In genomic region chr2:127197475-127198385, GRCh38 we compare ENCODE assay signal across 8 cellular contexts. TPM values are rescaled to one million over a fixed set of nuclear protein-coding genes. Genes with fewer than 3 reads are reported as not detected.
DNase-seq lines count a peak whose midpoint lies in the region; ATAC-seq and TF ChIP-seq lines count a peak whose summit lies in the region.

No MANE protein-coding gene starts in this region.

- TF ChIP-seq CTCF in epithelial cell of proximal tubule (conservative IDR thresholded peaks at IDR 0.05; ENCODE audit: low read depth, low read length): peak; percentile 87
- TF ChIP-seq CTCF in osteocyte (IDR thresholded peaks at IDR 0.05): peak; percentile 71

- H3K4me1 Mint-ChIP-seq in osteocyte (ENCODE audit: unreplicated experiment): peaks cover 37% of the 10 kb centered on the region

- no peak overlapping the region for H3K4me3 ChIP-seq in epithelial cell of proximal tubule (ENCODE audit: low read depth, low read length)

- ATAC-seq in Right ventricle myocardium inferior (peak; percentile 71), HG03558 (IDR thresholded peaks at IDR 0.05; ENCODE audit: extremely low read depth, unreplicated experiment) (peak; percentile 68)

- H3K4me3 Mint-ChIP-seq in osteocyte (ENCODE audit: unreplicated experiment): no peak overlapping the region

- intact Hi-C loops in Right ventricle myocardium inferior (cut with DNase I) (no loop called here), cardiac septum (cut with DNase I) (no loop called here)

- DNase-seq in Right ventricle myocardium inferior (ENCODE audit: missing footprints) (peak; percentile 84), cardiac septum (ENCODE audit: low spot score) (no peak), NCI-H82 treated with DMSO at 0.1 percent for 48 hours (lab: John Stamatoyannopoulos, UW; ENCODE audit: unreplicated experiment) (peak; percentile 37), epithelial cell of proximal tubule (ENCODE audit: low read depth) (no peak), osteocyte (ENCODE audit: extremely low spot score, unreplicated experiment) (peak; percentile 88), globus pallidus (ENCODE audit: low spot score) (no peak)
- peak; percentile 79 for DNase-seq in activated CD8-positive, alpha-beta memory T cell treated with anti-CD3 and anti-CD28 coated beads for 24 hours

- no peaks in the 10 kb centered on the region for H3K27me3 Mint-ChIP-seq in osteocyte (ENCODE audit: unreplicated experiment)

- H3K27ac Mint-ChIP-seq in osteocyte (ENCODE audit: unreplicated experiment): peak overlapping the region; percentile 67

- H3K36me3 Mint-ChIP-seq in osteocyte (ENCODE audit: unreplicated experiment): peaks cover 26% of the 10 kb centered on the region

- H3K9me3 Mint-ChIP-seq in osteocyte (ENCODE audit: unreplicated experiment): no peaks in the 10 kb centered on the region

RNA-seq across cellular contexts. Expression of gene CYP27C1, which starts 22.4 kb away (rescaled TPM):
- total RNA-seq in Right ventricle myocardium inferior: 0.05 TPM
- total RNA-seq in cardiac septum: not detected
- total RNA-seq in epithelial cell of proximal tubule: 0.52 and 2.1 TPM in 2 replicates
- total RNA-seq in osteocyte: 21.9 and 24.9 TPM in 2 replicates

Comparison
In these comparisons a context has a peak if more than half of its experiments do, and no peak if none do; other contexts are left out.
1. DNase-seq: peak in Right ventricle myocardium inferior (single experiment), NCI-H82 treated with DMSO at 0.1 percent for 48 hours (single experiment), activated CD8-positive, alpha-beta memory T cell treated with anti-CD3 and anti-CD28 coated beads for 24 hours (single experiment) and osteocyte (single experiment); none in cardiac septum (single experiment), epithelial cell of proximal tubule (single experiment) and globus pallidus (single experiment).